1 cellular context compared by ENCODE assay signal in the genomic region with DNA sequence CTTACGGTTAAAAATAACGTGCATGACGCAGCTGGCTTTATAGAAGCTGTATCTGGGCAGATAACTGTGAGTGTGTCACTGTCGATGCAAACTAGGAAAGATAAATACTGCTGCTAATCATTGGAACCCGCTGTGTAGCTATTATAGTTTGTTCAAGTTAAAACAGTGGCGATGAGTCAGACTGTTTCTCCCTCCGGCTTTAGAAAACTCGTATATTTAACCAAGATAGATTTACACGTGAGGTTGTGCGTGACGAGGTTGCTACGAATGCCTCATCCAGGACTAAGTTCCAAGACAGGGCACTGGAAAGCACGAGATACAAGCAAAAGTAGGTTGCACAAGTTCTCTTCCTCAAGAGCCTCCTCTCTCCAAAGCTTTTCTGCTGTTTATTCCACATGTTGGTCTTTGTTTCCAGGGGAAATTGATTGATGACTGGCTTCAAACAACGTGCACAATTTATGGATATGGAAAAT.
TF ChIP-seq lines count a peak whose summit lies in the region.

No MANE protein-coding gene starts in this region.

TF ChIP-seq in HEK293, 187 proteins besides CTCF, POLR2A, EP300 and RAD21 (continued from another document):
- TF ChIP-seq ZXDB (tag by site-specific recombination; IDR thresholded peaks at IDR 0.05): peak; percentile 77
- TF ChIP-seq ZNF148 (tag by site-specific recombination; IDR thresholded peaks at IDR 0.05; ENCODE audit: borderline replicate concordance): no peak
- TF ChIP-seq, protein P1, sequence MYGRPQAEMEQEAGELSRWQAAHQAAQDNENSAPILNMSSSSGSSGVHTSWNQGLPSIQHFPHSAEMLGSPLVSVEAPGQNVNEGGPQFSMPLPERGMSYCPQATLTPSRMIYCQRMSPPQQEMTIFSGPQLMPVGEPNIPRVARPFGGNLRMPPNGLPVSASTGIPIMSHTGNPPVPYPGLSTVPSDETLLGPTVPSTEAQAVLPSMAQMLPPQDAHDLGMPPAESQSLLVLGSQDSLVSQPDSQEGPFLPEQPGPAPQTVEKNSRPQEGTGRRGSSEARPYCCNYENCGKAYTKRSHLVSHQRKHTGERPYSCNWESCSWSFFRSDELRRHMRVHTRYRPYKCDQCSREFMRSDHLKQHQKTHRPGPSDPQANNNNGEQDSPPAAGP (tag by site-specific recombination; IDR thresholded peaks at IDR 0.05): no peak
- TF ChIP-seq OSR2 (tag by site-specific recombination; IDR thresholded peaks at IDR 0.05): peak; percentile 86
- no peak for TF ChIP-seq ZNF510 (tag by site-specific recombination; IDR thresholded peaks at IDR 0.05; ENCODE audit: insufficient replicate concordance)
- TF ChIP-seq, protein P2, sequence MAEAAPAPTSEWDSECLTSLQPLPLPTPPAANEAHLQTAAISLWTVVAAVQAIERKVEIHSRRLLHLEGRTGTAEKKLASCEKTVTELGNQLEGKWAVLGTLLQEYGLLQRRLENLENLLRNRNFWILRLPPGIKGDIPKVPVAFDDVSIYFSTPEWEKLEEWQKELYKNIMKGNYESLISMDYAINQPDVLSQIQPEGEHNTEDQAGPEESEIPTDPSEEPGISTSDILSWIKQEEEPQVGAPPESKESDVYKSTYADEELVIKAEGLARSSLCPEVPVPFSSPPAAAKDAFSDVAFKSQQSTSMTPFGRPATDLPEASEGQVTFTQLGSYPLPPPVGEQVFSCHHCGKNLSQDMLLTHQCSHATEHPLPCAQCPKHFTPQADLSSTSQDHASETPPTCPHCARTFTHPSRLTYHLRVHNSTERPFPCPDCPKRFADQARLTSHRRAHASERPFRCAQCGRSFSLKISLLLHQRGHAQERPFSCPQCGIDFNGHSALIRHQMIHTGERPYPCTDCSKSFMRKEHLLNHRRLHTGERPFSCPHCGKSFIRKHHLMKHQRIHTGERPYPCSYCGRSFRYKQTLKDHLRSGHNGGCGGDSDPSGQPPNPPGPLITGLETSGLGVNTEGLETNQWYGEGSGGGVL (tag by site-specific recombination; IDR thresholded peaks at IDR 0.05): peak; percentile 31; the same call in 1 of the 2 replicates
- TF ChIP-seq ZNF747 (tag by site-specific recombination; IDR thresholded peaks at IDR 0.05): no peak
- no peak for TF ChIP-seq ZNF501 (tag by site-specific recombination; IDR thresholded peaks at IDR 0.05)
- TF ChIP-seq BCL6B (tag by site-specific recombination; IDR thresholded peaks at IDR 0.05): peak; percentile 92
- TF ChIP-seq GLI2 (tag by site-specific recombination; IDR thresholded peaks at IDR 0.05; ENCODE audit: borderline replicate concordance, low read depth): peak; percentile 54; the same call in 1 of the 2 replicates
- TF ChIP-seq PRDM10 (tag by site-specific recombination; IDR thresholded peaks at IDR 0.05): peak; percentile 29; the same call in 1 of the 2 replicates
- TF ChIP-seq, protein P3, sequence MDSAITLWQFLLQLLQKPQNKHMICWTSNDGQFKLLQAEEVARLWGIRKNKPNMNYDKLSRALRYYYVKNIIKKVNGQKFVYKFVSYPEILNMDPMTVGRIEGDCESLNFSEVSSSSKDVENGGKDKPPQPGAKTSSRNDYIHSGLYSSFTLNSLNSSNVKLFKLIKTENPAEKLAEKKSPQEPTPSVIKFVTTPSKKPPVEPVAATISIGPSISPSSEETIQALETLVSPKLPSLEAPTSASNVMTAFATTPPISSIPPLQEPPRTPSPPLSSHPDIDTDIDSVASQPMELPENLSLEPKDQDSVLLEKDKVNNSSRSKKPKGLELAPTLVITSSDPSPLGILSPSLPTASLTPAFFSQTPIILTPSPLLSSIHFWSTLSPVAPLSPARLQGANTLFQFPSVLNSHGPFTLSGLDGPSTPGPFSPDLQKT (IDR thresholded peaks at IDR 0.05; ENCODE audit: borderline replicate concordance, low read depth, low read length): no peak
- TF ChIP-seq ZNF391 (tag by site-specific recombination; IDR thresholded peaks at IDR 0.05; ENCODE audit: borderline replicate concordance, low read depth): peak; percentile 89; the same call in 1 of the 2 replicates
